Comparison of ENCODE assay signal across 1 cellular context in the genomic region with DNA sequence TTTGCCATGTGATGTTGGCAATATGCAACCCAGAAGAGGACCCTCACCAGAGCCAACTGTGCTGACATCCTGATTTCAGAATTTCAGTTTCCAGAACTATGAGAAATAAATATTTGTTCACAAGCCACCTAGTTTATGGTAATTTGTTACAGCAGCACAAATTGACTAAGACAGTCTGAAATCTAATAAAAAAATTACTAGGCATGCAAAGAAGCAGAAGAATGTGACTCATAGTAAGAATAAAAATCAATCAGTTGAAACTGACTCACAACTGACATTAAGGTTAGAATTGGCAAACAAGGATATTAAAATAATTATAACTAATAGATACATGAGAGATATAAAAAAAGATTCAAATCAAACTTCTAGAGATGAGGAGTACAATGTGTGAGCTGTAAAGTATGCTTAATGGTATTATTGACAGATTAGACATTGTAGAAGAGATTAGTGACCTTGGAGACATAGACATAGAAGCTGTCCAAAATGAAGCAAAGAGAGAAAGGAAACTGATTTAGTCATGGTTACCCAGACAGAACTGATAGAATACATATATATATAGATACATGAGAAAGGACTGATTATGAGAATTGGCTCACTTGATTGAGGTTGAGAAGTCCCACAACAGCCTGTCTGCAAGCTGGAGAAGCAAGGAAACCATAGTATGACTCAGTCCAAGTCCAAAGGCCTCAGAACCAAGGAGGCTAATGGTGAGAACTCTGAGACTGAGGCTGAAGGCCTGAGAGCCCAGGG.
TF ChIP-seq lines count a peak whose summit lies in the region.

No MANE protein-coding gene starts in this region.

TF ChIP-seq in GM12878, 131 proteins besides CTCF, POLR2A, EP300 and RAD21 (continued from another document):
- TF ChIP-seq, protein P1, sequence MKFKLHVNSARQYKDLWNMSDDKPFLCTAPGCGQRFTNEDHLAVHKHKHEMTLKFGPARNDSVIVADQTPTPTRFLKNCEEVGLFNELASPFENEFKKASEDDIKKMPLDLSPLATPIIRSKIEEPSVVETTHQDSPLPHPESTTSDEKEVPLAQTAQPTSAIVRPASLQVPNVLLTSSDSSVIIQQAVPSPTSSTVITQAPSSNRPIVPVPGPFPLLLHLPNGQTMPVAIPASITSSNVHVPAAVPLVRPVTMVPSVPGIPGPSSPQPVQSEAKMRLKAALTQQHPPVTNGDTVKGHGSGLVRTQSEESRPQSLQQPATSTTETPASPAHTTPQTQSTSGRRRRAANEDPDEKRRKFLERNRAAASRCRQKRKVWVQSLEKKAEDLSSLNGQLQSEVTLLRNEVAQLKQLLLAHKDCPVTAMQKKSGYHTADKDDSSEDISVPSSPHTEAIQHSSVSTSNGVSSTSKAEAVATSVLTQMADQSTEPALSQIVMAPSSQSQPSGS (IDR thresholded peaks at IDR 0.05; ENCODE audit: low read length) = peak; percentile 44
- TF ChIP-seq RUNX3 (IDR thresholded peaks at IDR 0.05; ENCODE audit: low read length) (peak; percentile 81), GATAD2B (conservative IDR thresholded peaks at IDR 0.05; ENCODE audit: low read depth) (no peak), CBFB (IDR thresholded peaks at IDR 0.05; ENCODE audit: low read depth) (0 out of 2 replicates have a peak, but pooled peaks have one; percentile 15), FOS (IDR thresholded peaks at IDR 0.05; ENCODE audit: borderline replicate concordance, extremely low read depth, insufficient read length) (no peak), TCF7 (IDR thresholded peaks at IDR 0.05; ENCODE audit: borderline replicate concordance) (0 out of 2 replicates have a peak, but pooled peaks have one; percentile 43), EED (IDR thresholded peaks at IDR 0.05; ENCODE audit: low read depth) (peak; percentile 67), BCL3 (IDR thresholded peaks at IDR 0.05; ENCODE audit: borderline replicate concordance, insufficient read depth, low read depth, low read length, poor library complexity, severe bottlenecking) (peak; percentile 85), FOXM1 (IDR thresholded peaks at IDR 0.05; ENCODE audit: low read depth, low read length) (peak; percentile 53; the same call in 1 of the 2 replicates)
